20 cellular contexts compared by ENCODE assay signal in the genomic region with DNA sequence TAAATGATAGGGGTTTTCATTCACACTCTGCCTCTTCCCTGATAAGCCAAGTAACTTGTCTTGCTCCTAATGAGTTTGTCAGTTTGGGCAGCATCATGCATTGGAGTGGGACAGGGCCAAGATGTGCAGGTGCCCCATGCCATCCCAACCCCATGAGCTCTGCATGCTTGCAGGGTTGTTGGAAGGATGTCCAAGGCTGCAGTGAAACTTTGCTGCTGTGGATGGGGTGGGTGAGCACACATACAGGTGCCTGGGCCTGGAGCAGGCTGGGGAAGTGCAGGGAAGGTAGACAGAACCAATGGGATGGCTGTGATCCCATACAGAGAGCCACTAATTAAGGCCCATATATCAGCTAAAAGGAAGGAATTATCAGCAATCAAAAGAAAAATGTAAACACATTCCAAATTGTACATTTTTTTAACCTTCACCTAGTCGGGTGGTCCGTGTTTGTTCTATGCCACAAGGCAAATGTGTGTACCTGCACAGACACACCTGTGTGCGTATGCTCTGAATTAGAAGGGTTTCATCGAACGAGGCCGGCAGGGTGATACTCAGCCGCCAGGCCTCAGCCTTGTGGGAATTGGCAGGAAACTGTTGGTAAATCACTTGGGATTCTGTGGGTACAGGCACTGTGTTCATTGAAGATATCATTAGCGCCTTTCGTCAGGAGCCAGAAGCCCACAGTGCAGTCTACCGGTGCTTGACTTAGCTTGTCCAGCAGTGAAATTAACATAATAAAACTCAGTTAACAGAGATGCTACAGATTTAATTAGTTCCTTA.
DNase-seq lines count a peak whose midpoint lies in the region; ATAC-seq and TF ChIP-seq lines count a peak whose summit lies in the region.
"Had no signal": no experiment of that assay in that cellular context is flagged by ENCODE, and none has a peak within 500 bp of the region (broad histone marks: within the 10 kb centered on the region; RNA-seq: fewer than 3 reads in every experiment).

No MANE protein-coding gene starts in this region.

- peaks cover 2% of the 10 kb centered on the region; the same call in 1 of the 2 replicates for H3K9me3 ChIP-seq in BE2C
- H3K9me3 ChIP-seq in Karpas-422 (ENCODE audit: low read length) = no peaks in the 10 kb centered on the region
- no peaks in the 10 kb centered on the region for H3K9me3 ChIP-seq in smooth muscle cell (replicated peaks; ENCODE audit: low read depth)

- H3K4me2 ChIP-seq in Karpas-422 (ENCODE audit: low read depth, low read length, poor library complexity, severe bottlenecking) (no peak overlapping the region), mesendoderm (ENCODE audit: low read length) (no peak overlapping the region), smooth muscle cell (no peak overlapping the region)

- peak; percentile 22 for ATAC-seq in stimulated activated effector memory CD8-positive, alpha-beta T cell treated with anti-CD3 and anti-CD28 coated beads, Interleukin-12 subunit alpha, Interleukin-12 subunit beta, amount 100 ng/mL, for 72 hours
- ATAC-seq in stimulated activated naive CD8-positive, alpha-beta T cell treated with anti-CD3 and anti-CD28 coated beads, Interleukin-15, Interleukin-2, amounts not matched to agents 100 U/mL and 50 U/mL, for 24 hours = no peak
- ATAC-seq: GM12878, HCT116 had no signal

- no peak overlapping the region for H3K4me3 Mint-ChIP-seq in stimulated activated effector memory CD8-positive, alpha-beta T cell treated with anti-CD3 and anti-CD28 coated beads, Interleukin-12 subunit alpha, Interleukin-12 subunit beta, amount 100 ng/mL, for 72 hours
- no peak overlapping the region for H3K4me3 Mint-ChIP-seq in CD14-positive monocyte
- H3K4me3 Mint-ChIP-seq: B cell; CD4-positive, alpha-beta T cell; CD8-positive, alpha-beta memory T cell; H9 had no signal

- H2BK15ac ChIP-seq in mesendoderm (replicated peaks; ENCODE audit: low read depth) = no peak overlapping the region

- no peaks in the 10 kb centered on the region for H4K20me1 ChIP-seq in Karpas-422 (ENCODE audit: insufficient read depth, low read depth, low read length)
- no peaks in the 10 kb centered on the region for H4K20me1 ChIP-seq in smooth muscle cell (ENCODE audit: low read depth)

- H3K27ac Mint-ChIP-seq in stimulated activated effector memory CD8-positive, alpha-beta T cell treated with anti-CD3 and anti-CD28 coated beads, Interleukin-12 subunit alpha, Interleukin-12 subunit beta, amount 100 ng/mL, for 72 hours = no peak overlapping the region
- no peak overlapping the region for H3K27ac Mint-ChIP-seq in CD14-positive monocyte
- H3K27ac Mint-ChIP-seq: B cell; CD4-positive, alpha-beta T cell; CD8-positive, alpha-beta memory T cell had no signal

- no peaks in the 10 kb centered on the region for H3K36me3 Mint-ChIP-seq in stimulated activated effector memory CD8-positive, alpha-beta T cell treated with anti-CD3 and anti-CD28 coated beads, Interleukin-12 subunit alpha, Interleukin-12 subunit beta, amount 100 ng/mL, for 72 hours
- no peaks in the 10 kb centered on the region for H3K36me3 Mint-ChIP-seq in CD14-positive monocyte
- H3K36me3 Mint-ChIP-seq: CD8-positive, alpha-beta memory T cell had no signal

- H3K18ac ChIP-seq in mesendoderm (ENCODE audit: low read length) = no peak overlapping the region

- H3K4me1 ChIP-seq in BE2C (peaks cover 28% of the 10 kb centered on the region), Karpas-422 (ENCODE audit: low read length) (no peaks in the 10 kb centered on the region), mesendoderm (ENCODE audit: control insufficient read depth, low read depth, low read length) (no peaks in the 10 kb centered on the region), smooth muscle cell (ENCODE audit: low read depth) (no peaks in the 10 kb centered on the region)

- no peaks in the 10 kb centered on the region for H3K9me3 Mint-ChIP-seq in stimulated activated effector memory CD8-positive, alpha-beta T cell treated with anti-CD3 and anti-CD28 coated beads, Interleukin-12 subunit alpha, Interleukin-12 subunit beta, amount 100 ng/mL, for 72 hours
- H3K9me3 Mint-ChIP-seq in CD14-positive monocyte = no peaks in the 10 kb centered on the region
- H3K9me3 Mint-ChIP-seq: CD4-positive, alpha-beta T cell; H9 had no signal

- TF ChIP-seq CTCF in BE2C (IDR thresholded peaks at IDR 0.05; ENCODE audit: low read depth, low read length) (no peak), CD14-positive monocyte (IDR thresholded peaks at IDR 0.05) (no peak), smooth muscle cell (IDR thresholded peaks at IDR 0.05; ENCODE audit: borderline replicate concordance, insufficient read depth, poor library complexity, severe bottlenecking) (no peak)

- H3K9me2 ChIP-seq in Karpas-422 (replicated peaks; ENCODE audit: insufficient read depth, low read length) = no peaks in the 10 kb centered on the region

- H2AK5ac ChIP-seq in mesendoderm (ENCODE audit: low read length) = no peak overlapping the region

- H3K79me2 ChIP-seq in Karpas-422 (ENCODE audit: low read length) (no peaks in the 10 kb centered on the region), mesendoderm (ENCODE audit: control insufficient read depth, insufficient read depth, low read length) (no peaks in the 10 kb centered on the region), smooth muscle cell (ENCODE audit: low read depth) (no peaks in the 10 kb centered on the region)

- peak; percentile 99 for DNase-seq in BE2C
- DNase-seq in Karpas-422 = peak; percentile 17
- no peak for DNase-seq in mesendoderm
- DNase-seq in stimulated activated effector memory CD8-positive, alpha-beta T cell treated with anti-CD3 and anti-CD28 coated beads, Interleukin-12 subunit alpha, Interleukin-12 subunit beta, amount 100 ng/mL, for 72 hours (ENCODE audit: low spot score in 2 of 2) = no peak
- no peak for DNase-seq in CD14-positive monocyte (ENCODE audit: low spot score)
- DNase-seq in stimulated activated naive CD8-positive, alpha-beta T cell treated with anti-CD3 and anti-CD28 coated beads, Interleukin-15, Interleukin-2, amounts not matched to agents 100 U/mL and 50 U/mL, for 24 hours = no peak
- DNase-seq in smooth muscle cell (lab: John Stamatoyannopoulos, UW; ENCODE audit: unreplicated experiment) = no peak
- DNase-seq: CD4-positive, alpha-beta T cell; CD8-positive, alpha-beta memory T cell; DMS 273 treated with DMSO at 0.1 percent for 48 hours; DMS79; EL; GDM1; GM23248; H9 had no signal

- no peak overlapping the region for H2AFZ ChIP-seq in Karpas-422 (ENCODE audit: low read length)
- H2AFZ ChIP-seq in smooth muscle cell (ENCODE audit: low read depth) = no peak overlapping the region
- H2AFZ ChIP-seq: GM23248 had no signal

- H3K27me3 ChIP-seq in BE2C = no peaks in the 10 kb centered on the region
- no peaks in the 10 kb centered on the region for H3K27me3 ChIP-seq in Karpas-422 (ENCODE audit: low read length)
- H3K27me3 ChIP-seq in mesendoderm (ENCODE audit: insufficient read depth, low read length, poor library complexity) = no peaks in the 10 kb centered on the region
- H3K27me3 ChIP-seq in smooth muscle cell (ENCODE audit: low read depth) = peaks cover 21% of the 10 kb centered on the region

- H2BK5ac ChIP-seq in mesendoderm (ENCODE audit: low read length) = no peak overlapping the region

- H3K56ac ChIP-seq in mesendoderm (ENCODE audit: low read length) = no peak overlapping the region

- no peaks in the 10 kb centered on the region for H3F3A ChIP-seq in smooth muscle cell (ENCODE audit: low read depth)

- no peak overlapping the region for H2BK120ac ChIP-seq in mesendoderm (ENCODE audit: low read depth, low read length)

- no peak overlapping the region for H3K27ac ChIP-seq in Karpas-422 (ENCODE audit: low read length)
- H3K27ac ChIP-seq in mesendoderm (ENCODE audit: low read depth, low read length) = no peak overlapping the region
- no peak overlapping the region for H3K27ac ChIP-seq in smooth muscle cell (ENCODE audit: low read depth)
- H3K27ac ChIP-seq: 22Rv1, C4-2B, GM23248 had no signal

- H3K27me3 Mint-ChIP-seq in CD14-positive monocyte (ENCODE audit: low read depth in 3 of 3) = peaks cover 0 to 2% (median 0%) of the 10 kb centered on the region in 3 donors
- H3K27me3 Mint-ChIP-seq: CD4-positive, alpha-beta T cell; CD8-positive, alpha-beta memory T cell had no signal

- H3K79me1 ChIP-seq in mesendoderm (ENCODE audit: low read length) = no peaks in the 10 kb centered on the region

- H3K23ac ChIP-seq in mesendoderm (ENCODE audit: low read length) = peak overlapping the region; percentile 66

- H3K4me3 ChIP-seq in BE2C (ENCODE audit: low read depth, low read length) = no peak overlapping the region
- H3K4me3 ChIP-seq in Karpas-422 (ENCODE audit: low read length) = no peak overlapping the region
- H3K4me3 ChIP-seq in mesendoderm (ENCODE audit: low read length) = no peak overlapping the region
- no peak overlapping the region for H3K4me3 ChIP-seq in smooth muscle cell
- H3K4me3 ChIP-seq: GM12878, GM23248 had no signal

- no peak overlapping the region for H3K4ac ChIP-seq in mesendoderm (ENCODE audit: low read depth, low read length)

- no peak overlapping the region for H4K5ac ChIP-seq in mesendoderm (ENCODE audit: low read length)

- H3K4me1 Mint-ChIP-seq in stimulated activated effector memory CD8-positive, alpha-beta T cell treated with anti-CD3 and anti-CD28 coated beads, Interleukin-12 subunit alpha, Interleukin-12 subunit beta, amount 100 ng/mL, for 72 hours = no peaks in the 10 kb centered on the region
- peaks cover 3% of the 10 kb centered on the region for H3K4me1 Mint-ChIP-seq in CD14-positive monocyte
- H3K4me1 Mint-ChIP-seq: B cell; CD8-positive, alpha-beta memory T cell had no signal

- WGBS in mesendoderm (ENCODE audit: extremely low coverage, insufficient coverage, low lambda C conversion rate) = no CpG with 5 or more reads among the region's 10 CpGs
- 83% methylated on average over 10 of the region's 10 CpGs for WGBS in smooth muscle cell (ENCODE audit: low lambda C conversion rate)

- H3K36me3 ChIP-seq in BE2C (no peaks in the 10 kb centered on the region), Karpas-422 (ENCODE audit: insufficient read depth, low read length) (no peaks in the 10 kb centered on the region), mesendoderm (ENCODE audit: control insufficient read depth, insufficient read depth, low read length) (no peaks in the 10 kb centered on the region), smooth muscle cell (ENCODE audit: low read depth) (no peaks in the 10 kb centered on the region)

- no peak overlapping the region for H3K9ac ChIP-seq in Karpas-422 (ENCODE audit: low read length)
- H3K9ac ChIP-seq in mesendoderm (ENCODE audit: low read length) = no peak overlapping the region
- no peak overlapping the region for H3K9ac ChIP-seq in smooth muscle cell (ENCODE audit: low read depth)
- H3K9ac ChIP-seq: GM23248 had no signal

- intact Hi-C loops in CD14-positive monocyte (cut with micrococcal nuclease) = no loop called here

- H4K8ac ChIP-seq in mesendoderm (ENCODE audit: low read depth, low read length) = no peak overlapping the region

Comparison
In these comparisons a context has a peak if more than half of its experiments do, and no peak if none do; other contexts are left out.
1. DNase-seq: peak in BE2C (single experiment) and Karpas-422 (single experiment); none in mesendoderm (single experiment), stimulated activated effector memory CD8-positive, alpha-beta T cell treated with anti-CD3 and anti-CD28 coated beads, Interleukin-12 subunit alpha, Interleukin-12 subunit beta, amount 100 ng/mL, for 72 hours (0 of 2), CD14-positive monocyte (single experiment), stimulated activated naive CD8-positive, alpha-beta T cell treated with anti-CD3 and anti-CD28 coated beads, Interleukin-15, Interleukin-2, amounts not matched to agents 100 U/mL and 50 U/mL, for 24 hours (single experiment) and smooth muscle cell (single experiment).